1 cellular context compared by ENCODE assay signal in the genomic region with DNA sequence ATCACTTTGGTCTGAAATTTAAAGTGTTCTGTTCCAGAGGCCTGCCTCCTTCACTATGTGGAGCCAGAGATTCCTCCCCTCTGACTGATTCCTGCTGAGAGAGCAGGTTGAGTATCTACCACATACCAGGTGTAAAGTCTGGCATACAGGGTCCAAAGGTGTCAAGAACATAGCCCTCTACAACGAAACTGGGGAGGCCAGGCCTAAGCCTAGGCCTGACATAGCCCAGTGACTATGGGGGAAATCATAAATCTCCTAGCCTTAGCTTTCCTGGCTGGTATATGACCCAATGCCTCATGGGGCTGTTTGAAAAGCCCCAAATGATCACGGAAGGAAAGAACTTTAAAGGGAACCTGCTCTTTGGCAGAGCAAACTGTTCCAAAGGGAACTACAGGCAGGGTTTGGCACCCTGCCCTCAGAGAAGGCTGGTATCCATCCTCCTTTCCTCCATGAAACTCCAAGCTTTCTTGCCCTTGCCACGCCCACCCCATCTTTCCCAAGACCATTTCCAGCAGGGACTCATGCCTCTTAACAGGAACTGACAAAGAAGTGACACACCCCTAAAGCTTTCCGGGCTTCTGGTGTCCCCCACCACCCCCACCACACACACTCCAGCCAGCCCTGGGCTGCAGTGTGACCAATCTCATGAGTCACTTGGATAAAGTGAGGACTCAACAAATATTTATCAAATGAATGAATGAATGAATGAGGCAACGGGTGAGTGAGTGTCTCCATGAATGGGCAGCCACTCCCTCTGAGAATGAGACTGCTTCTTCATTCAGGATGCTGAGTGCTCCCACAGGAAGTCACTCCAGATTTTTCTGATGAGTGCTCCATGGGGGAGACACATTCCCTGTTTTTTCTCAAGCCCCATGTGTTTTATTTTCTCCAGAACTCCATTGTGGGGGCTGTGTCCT.
TF ChIP-seq lines count a peak whose summit lies in the region.

No MANE protein-coding gene starts in this region.

TF ChIP-seq in H1, 55 proteins besides CTCF, POLR2A, EP300 and RAD21 (continued from another document):
- TF ChIP-seq, protein P1, sequence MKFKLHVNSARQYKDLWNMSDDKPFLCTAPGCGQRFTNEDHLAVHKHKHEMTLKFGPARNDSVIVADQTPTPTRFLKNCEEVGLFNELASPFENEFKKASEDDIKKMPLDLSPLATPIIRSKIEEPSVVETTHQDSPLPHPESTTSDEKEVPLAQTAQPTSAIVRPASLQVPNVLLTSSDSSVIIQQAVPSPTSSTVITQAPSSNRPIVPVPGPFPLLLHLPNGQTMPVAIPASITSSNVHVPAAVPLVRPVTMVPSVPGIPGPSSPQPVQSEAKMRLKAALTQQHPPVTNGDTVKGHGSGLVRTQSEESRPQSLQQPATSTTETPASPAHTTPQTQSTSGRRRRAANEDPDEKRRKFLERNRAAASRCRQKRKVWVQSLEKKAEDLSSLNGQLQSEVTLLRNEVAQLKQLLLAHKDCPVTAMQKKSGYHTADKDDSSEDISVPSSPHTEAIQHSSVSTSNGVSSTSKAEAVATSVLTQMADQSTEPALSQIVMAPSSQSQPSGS (IDR thresholded peaks at IDR 0.05; ENCODE audit: low read length), result no peak
- TF ChIP-seq, protein P2, sequence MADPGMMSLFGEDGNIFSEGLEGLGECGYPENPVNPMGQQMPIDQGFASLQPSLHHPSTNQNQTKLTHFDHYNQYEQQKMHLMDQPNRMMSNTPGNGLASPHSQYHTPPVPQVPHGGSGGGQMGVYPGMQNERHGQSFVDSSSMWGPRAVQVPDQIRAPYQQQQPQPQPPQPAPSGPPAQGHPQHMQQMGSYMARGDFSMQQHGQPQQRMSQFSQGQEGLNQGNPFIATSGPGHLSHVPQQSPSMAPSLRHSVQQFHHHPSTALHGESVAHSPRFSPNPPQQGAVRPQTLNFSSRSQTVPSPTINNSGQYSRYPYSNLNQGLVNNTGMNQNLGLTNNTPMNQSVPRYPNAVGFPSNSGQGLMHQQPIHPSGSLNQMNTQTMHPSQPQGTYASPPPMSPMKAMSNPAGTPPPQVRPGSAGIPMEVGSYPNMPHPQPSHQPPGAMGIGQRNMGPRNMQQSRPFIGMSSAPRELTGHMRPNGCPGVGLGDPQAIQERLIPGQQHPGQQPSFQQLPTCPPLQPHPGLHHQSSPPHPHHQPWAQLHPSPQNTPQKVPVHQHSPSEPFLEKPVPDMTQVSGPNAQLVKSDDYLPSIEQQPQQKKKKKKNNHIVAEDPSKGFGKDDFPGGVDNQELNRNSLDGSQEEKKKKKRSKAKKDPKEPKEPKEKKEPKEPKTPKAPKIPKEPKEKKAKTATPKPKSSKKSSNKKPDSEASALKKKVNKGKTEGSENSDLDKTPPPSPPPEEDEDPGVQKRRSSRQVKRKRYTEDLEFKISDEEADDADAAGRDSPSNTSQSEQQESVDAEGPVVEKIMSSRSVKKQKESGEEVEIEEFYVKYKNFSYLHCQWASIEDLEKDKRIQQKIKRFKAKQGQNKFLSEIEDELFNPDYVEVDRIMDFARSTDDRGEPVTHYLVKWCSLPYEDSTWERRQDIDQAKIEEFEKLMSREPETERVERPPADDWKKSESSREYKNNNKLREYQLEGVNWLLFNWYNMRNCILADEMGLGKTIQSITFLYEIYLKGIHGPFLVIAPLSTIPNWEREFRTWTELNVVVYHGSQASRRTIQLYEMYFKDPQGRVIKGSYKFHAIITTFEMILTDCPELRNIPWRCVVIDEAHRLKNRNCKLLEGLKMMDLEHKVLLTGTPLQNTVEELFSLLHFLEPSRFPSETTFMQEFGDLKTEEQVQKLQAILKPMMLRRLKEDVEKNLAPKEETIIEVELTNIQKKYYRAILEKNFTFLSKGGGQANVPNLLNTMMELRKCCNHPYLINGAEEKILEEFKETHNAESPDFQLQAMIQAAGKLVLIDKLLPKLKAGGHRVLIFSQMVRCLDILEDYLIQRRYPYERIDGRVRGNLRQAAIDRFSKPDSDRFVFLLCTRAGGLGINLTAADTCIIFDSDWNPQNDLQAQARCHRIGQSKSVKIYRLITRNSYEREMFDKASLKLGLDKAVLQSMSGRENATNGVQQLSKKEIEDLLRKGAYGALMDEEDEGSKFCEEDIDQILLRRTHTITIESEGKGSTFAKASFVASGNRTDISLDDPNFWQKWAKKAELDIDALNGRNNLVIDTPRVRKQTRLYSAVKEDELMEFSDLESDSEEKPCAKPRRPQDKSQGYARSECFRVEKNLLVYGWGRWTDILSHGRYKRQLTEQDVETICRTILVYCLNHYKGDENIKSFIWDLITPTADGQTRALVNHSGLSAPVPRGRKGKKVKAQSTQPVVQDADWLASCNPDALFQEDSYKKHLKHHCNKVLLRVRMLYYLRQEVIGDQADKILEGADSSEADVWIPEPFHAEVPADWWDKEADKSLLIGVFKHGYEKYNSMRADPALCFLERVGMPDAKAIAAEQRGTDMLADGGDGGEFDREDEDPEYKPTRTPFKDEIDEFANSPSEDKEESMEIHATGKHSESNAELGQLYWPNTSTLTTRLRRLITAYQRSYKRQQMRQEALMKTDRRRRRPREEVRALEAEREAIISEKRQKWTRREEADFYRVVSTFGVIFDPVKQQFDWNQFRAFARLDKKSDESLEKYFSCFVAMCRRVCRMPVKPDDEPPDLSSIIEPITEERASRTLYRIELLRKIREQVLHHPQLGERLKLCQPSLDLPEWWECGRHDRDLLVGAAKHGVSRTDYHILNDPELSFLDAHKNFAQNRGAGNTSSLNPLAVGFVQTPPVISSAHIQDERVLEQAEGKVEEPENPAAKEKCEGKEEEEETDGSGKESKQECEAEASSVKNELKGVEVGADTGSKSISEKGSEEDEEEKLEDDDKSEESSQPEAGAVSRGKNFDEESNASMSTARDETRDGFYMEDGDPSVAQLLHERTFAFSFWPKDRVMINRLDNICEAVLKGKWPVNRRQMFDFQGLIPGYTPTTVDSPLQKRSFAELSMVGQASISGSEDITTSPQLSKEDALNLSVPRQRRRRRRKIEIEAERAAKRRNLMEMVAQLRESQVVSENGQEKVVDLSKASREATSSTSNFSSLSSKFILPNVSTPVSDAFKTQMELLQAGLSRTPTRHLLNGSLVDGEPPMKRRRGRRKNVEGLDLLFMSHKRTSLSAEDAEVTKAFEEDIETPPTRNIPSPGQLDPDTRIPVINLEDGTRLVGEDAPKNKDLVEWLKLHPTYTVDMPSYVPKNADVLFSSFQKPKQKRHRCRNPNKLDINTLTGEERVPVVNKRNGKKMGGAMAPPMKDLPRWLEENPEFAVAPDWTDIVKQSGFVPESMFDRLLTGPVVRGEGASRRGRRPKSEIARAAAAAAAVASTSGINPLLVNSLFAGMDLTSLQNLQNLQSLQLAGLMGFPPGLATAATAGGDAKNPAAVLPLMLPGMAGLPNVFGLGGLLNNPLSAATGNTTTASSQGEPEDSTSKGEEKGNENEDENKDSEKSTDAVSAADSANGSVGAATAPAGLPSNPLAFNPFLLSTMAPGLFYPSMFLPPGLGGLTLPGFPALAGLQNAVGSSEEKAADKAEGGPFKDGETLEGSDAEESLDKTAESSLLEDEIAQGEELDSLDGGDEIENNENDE (IDR thresholded peaks at IDR 0.05; ENCODE audit: insufficient replicate concordance, low read length), result no peak
- TF ChIP-seq SP1 (IDR thresholded peaks at IDR 0.05; ENCODE audit: low read depth, low read length), result no peak
- TF ChIP-seq POU5F1 (IDR thresholded peaks at IDR 0.05; ENCODE audit: low read depth, low read length), result no peak
- no peak for TF ChIP-seq KDM4A (IDR thresholded peaks at IDR 0.05; ENCODE audit: low read depth, low read length, severe bottlenecking)
- TF ChIP-seq ASH2L (IDR thresholded peaks at IDR 0.05; ENCODE audit: low read length), result no peak
- TF ChIP-seq, protein P3, sequence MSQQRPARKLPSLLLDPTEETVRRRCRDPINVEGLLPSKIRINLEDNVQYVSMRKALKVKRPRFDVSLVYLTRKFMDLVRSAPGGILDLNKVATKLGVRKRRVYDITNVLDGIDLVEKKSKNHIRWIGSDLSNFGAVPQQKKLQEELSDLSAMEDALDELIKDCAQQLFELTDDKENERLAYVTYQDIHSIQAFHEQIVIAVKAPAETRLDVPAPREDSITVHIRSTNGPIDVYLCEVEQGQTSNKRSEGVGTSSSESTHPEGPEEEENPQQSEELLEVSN (IDR thresholded peaks at IDR 0.05), result no peak
